In genomic region chr1:234916840-234917239, GRCh38 we compare ENCODE assay signal across 13 cellular contexts.
DNase-seq lines count a peak whose midpoint lies in the region; ATAC-seq and TF ChIP-seq lines count a peak whose summit lies in the region.
"Had no signal": no experiment of that assay in that cellular context is flagged by ENCODE, and none has a peak within 500 bp of the region (broad histone marks: within the 10 kb centered on the region; RNA-seq: fewer than 3 reads in every experiment).

No MANE protein-coding gene starts in this region.

- H3K36me3 ChIP-seq in right atrium auricular region: no peaks in the 10 kb centered on the region
- H3K36me3 ChIP-seq: thyroid gland had no signal

- CTCF ChIA-PET in activated CD8-positive, alpha-beta T cell treated with anti-CD3 and anti-CD28 coated beads for 36 hours (lab: Charles Lee): no interaction called here
- CTCF ChIA-PET in activated CD8-positive, alpha-beta T cell treated with anti-CD3 and anti-CD28 coated beads, Interleukin-2, amount 10 ng/mL, durations not matched to agents 7 days and 5 days (lab: Charles Lee): no interaction called here

- no peaks in the 10 kb centered on the region for H3K9me3 ChIP-seq in right atrium auricular region
- H3K9me3 ChIP-seq: thyroid gland had no signal

- peak overlapping the region; percentile 86 to 90 for H3K27ac ChIP-seq in right atrium auricular region

- POLR2A ChIA-PET in activated CD8-positive, alpha-beta T cell treated with anti-CD3 and anti-CD28 coated beads for 36 hours (lab: Charles Lee): no interaction called here
- POLR2A ChIA-PET in activated CD8-positive, alpha-beta T cell treated with anti-CD3 and anti-CD28 coated beads, Interleukin-2, amount 10 ng/mL, durations not matched to agents 7 days and 5 days (lab: Charles Lee): no interaction called here

- H3K4me1 ChIP-seq in right atrium auricular region: peaks cover 0 to 97% of the 10 kb centered on the region in 2 donors

- H3K27ac Mint-ChIP-seq in activated CD8-positive, alpha-beta T cell treated with anti-CD3 and anti-CD28 coated beads for 36 hours: no peak overlapping the region
- H3K27ac Mint-ChIP-seq in activated CD8-positive, alpha-beta T cell treated with anti-CD3 and anti-CD28 coated beads, Interleukin-2, amount 10 ng/mL, durations not matched to agents 7 days and 5 days: no peak overlapping the region
- peak overlapping the region; percentile 18 for H3K27ac Mint-ChIP-seq in stimulated activated memory B cell treated with anti-CD40 and anti-IgM and Interleukin-4, amounts not matched to agents 10 μg/mL and 1 μg/mL and 100 μg/mL, for 72 hours

- H3K4me3 ChIP-seq in right atrium auricular region: no peak overlapping the region
- H3K4me3 ChIP-seq: thyroid gland had no signal

- intact Hi-C loops in activated CD8-positive, alpha-beta T cell treated with anti-CD3 and anti-CD28 coated beads for 36 hours (cut with micrococcal nuclease): no loop called here

- H3K9me3 Mint-ChIP-seq in activated CD8-positive, alpha-beta T cell treated with anti-CD3 and anti-CD28 coated beads for 36 hours: peaks cover 1% of the 10 kb centered on the region
- no peaks in the 10 kb centered on the region for H3K9me3 Mint-ChIP-seq in activated CD8-positive, alpha-beta T cell treated with anti-CD3 and anti-CD28 coated beads, Interleukin-2, amount 10 ng/mL, durations not matched to agents 7 days and 5 days (ENCODE audit: insufficient read depth)
- H3K9me3 Mint-ChIP-seq in stimulated activated memory B cell treated with anti-CD40 and anti-IgM and Interleukin-4, amounts not matched to agents 10 μg/mL and 1 μg/mL and 100 μg/mL, for 72 hours: no peaks in the 10 kb centered on the region
- H3K9me3 Mint-ChIP-seq: CD4-positive, CD25-positive, alpha-beta regulatory T cell had no signal

- ATAC-seq in activated CD8-positive, alpha-beta T cell treated with anti-CD3 and anti-CD28 coated beads for 36 hours: peak; percentile 30
- no peak for ATAC-seq in activated CD8-positive, alpha-beta T cell treated with anti-CD3 and anti-CD28 coated beads, Interleukin-2, amount 10 ng/mL, durations not matched to agents 7 days and 5 days
- ATAC-seq in HG02981 (IDR thresholded peaks at IDR 0.05; ENCODE audit: unreplicated experiment) (peak; percentile 44), HG03432 (IDR thresholded peaks at IDR 0.05; ENCODE audit: unreplicated experiment) (no peak)
- ATAC-seq in stimulated activated memory B cell treated with anti-CD40 and anti-IgM and Interleukin-4, amounts not matched to agents 10 μg/mL and 1 μg/mL and 100 μg/mL, for 72 hours: no peak

- H3K36me3 Mint-ChIP-seq in activated CD8-positive, alpha-beta T cell treated with anti-CD3 and anti-CD28 coated beads for 36 hours (ENCODE audit: low read depth): no peaks in the 10 kb centered on the region
- H3K36me3 Mint-ChIP-seq in activated CD8-positive, alpha-beta T cell treated with anti-CD3 and anti-CD28 coated beads, Interleukin-2, amount 10 ng/mL, durations not matched to agents 7 days and 5 days (ENCODE audit: low read depth): no peaks in the 10 kb centered on the region
- H3K36me3 Mint-ChIP-seq in stimulated activated memory B cell treated with anti-CD40 and anti-IgM and Interleukin-4, amounts not matched to agents 10 μg/mL and 1 μg/mL and 100 μg/mL, for 72 hours: no peaks in the 10 kb centered on the region
- H3K36me3 Mint-ChIP-seq: CD4-positive, CD25-positive, alpha-beta regulatory T cell had no signal

- no peak for TF ChIP-seq CTCF in activated CD8-positive, alpha-beta T cell treated with anti-CD3 and anti-CD28 coated beads for 36 hours (IDR thresholded peaks at IDR 0.05)
- TF ChIP-seq CTCF in right atrium auricular region (IDR thresholded peaks at IDR 0.05): no peak

- DNase-seq in activated CD8-positive, alpha-beta T cell treated with anti-CD3 and anti-CD28 coated beads for 36 hours: no peak
- no peak for DNase-seq in activated CD8-positive, alpha-beta T cell treated with anti-CD3 and anti-CD28 coated beads, Interleukin-2, amount 10 ng/mL, durations not matched to agents 7 days and 5 days
- DNase-seq in right atrium auricular region (ENCODE audit: low spot score): no peak
- no peak for DNase-seq in NCI-H345 treated with DMSO at 0.1 percent for 48 hours (lab: John Stamatoyannopoulos, UW; ENCODE audit: unreplicated experiment)
- no peak for DNase-seq in NCI-H1105 (lab: John Stamatoyannopoulos, UW)
- DNase-seq: CD4-positive, CD25-positive, alpha-beta regulatory T cell; DMS53; NCI-H1930; thyroid gland had no signal

- no peaks in the 10 kb centered on the region for H3K27me3 ChIP-seq in right atrium auricular region
- H3K27me3 ChIP-seq: thyroid gland had no signal

- H3K27me3 Mint-ChIP-seq in activated CD8-positive, alpha-beta T cell treated with anti-CD3 and anti-CD28 coated beads for 36 hours: no peaks in the 10 kb centered on the region
- H3K27me3 Mint-ChIP-seq in activated CD8-positive, alpha-beta T cell treated with anti-CD3 and anti-CD28 coated beads, Interleukin-2, amount 10 ng/mL, durations not matched to agents 7 days and 5 days (ENCODE audit: low read depth): no peaks in the 10 kb centered on the region
- H3K27me3 Mint-ChIP-seq in stimulated activated memory B cell treated with anti-CD40 and anti-IgM and Interleukin-4, amounts not matched to agents 10 μg/mL and 1 μg/mL and 100 μg/mL, for 72 hours: no peaks in the 10 kb centered on the region
- H3K27me3 Mint-ChIP-seq: CD4-positive, CD25-positive, alpha-beta regulatory T cell; progenitor cell of endocrine pancreas had no signal

- H3K4me3 Mint-ChIP-seq in activated CD8-positive, alpha-beta T cell treated with anti-CD3 and anti-CD28 coated beads for 36 hours: no peak overlapping the region
- no peak overlapping the region for H3K4me3 Mint-ChIP-seq in activated CD8-positive, alpha-beta T cell treated with anti-CD3 and anti-CD28 coated beads, Interleukin-2, amount 10 ng/mL, durations not matched to agents 7 days and 5 days
- H3K4me3 Mint-ChIP-seq in stimulated activated memory B cell treated with anti-CD40 and anti-IgM and Interleukin-4, amounts not matched to agents 10 μg/mL and 1 μg/mL and 100 μg/mL, for 72 hours: no peak overlapping the region
- H3K4me3 Mint-ChIP-seq: CD4-positive, CD25-positive, alpha-beta regulatory T cell had no signal

- H3K4me1 Mint-ChIP-seq in activated CD8-positive, alpha-beta T cell treated with anti-CD3 and anti-CD28 coated beads for 36 hours (ENCODE audit: low read depth): peaks cover 16% of the 10 kb centered on the region
- H3K4me1 Mint-ChIP-seq in activated CD8-positive, alpha-beta T cell treated with anti-CD3 and anti-CD28 coated beads, Interleukin-2, amount 10 ng/mL, durations not matched to agents 7 days and 5 days (ENCODE audit: low read depth): peaks cover 33% of the 10 kb centered on the region
- peaks cover 16% of the 10 kb centered on the region for H3K4me1 Mint-ChIP-seq in stimulated activated memory B cell treated with anti-CD40 and anti-IgM and Interleukin-4, amounts not matched to agents 10 μg/mL and 1 μg/mL and 100 μg/mL, for 72 hours

Comparison
In these comparisons a context has a peak if more than half of its experiments do, and no peak if none do; other contexts are left out.
1. ATAC-seq: peak in activated CD8-positive, alpha-beta T cell treated with anti-CD3 and anti-CD28 coated beads for 36 hours (single experiment) and HG02981 (single experiment); none in activated CD8-positive, alpha-beta T cell treated with anti-CD3 and anti-CD28 coated beads, Interleukin-2, amount 10 ng/mL, durations not matched to agents 7 days and 5 days (single experiment), stimulated activated memory B cell treated with anti-CD40 and anti-IgM and Interleukin-4, amounts not matched to agents 10 μg/mL and 1 μg/mL and 100 μg/mL, for 72 hours (single experiment) and HG03432 (single experiment).